In genomic region chr7:94355389-94355788, GRCh38 we compare ENCODE assay signal across 19 cellular contexts. TPM values are rescaled to one million over a fixed set of nuclear protein-coding genes. Genes with fewer than 3 reads are reported as not detected.
DNase-seq lines count a peak whose midpoint lies in the region; ATAC-seq and TF ChIP-seq lines count a peak whose summit lies in the region.
"Had no signal": no experiment of that assay in that cellular context is flagged by ENCODE, and none has a peak within 500 bp of the region (broad histone marks: within the 10 kb centered on the region; RNA-seq: fewer than 3 reads in every experiment).

No MANE protein-coding gene starts in this region.

- peak overlapping the region in 1 of 3 experiments; percentile 69 for H3K4me3 Mint-ChIP-seq in nephron
- H3K4me3 Mint-ChIP-seq: naive thymus-derived CD4-positive, alpha-beta T cell; stimulated activated effector memory CD8-positive, alpha-beta T cell treated with anti-CD3 and anti-CD28 coated beads, Interleukin-12 subunit alpha, Interleukin-12 subunit beta, amount 100 ng/mL, for 72 hours had no signal

- 40 to 79% methylated on average over 5 of the region's 5 CpGs for WGBS in esophagus squamous epithelium, 2 donors
- WGBS in aorta, 2 donors = 28 to 31% methylated on average over 5 of the region's 5 CpGs

- H3K4me1 ChIP-seq in esophagus squamous epithelium = no peaks in the 10 kb centered on the region
- peaks cover 0 to 7% of the 10 kb centered on the region in 2 donors for H3K4me1 ChIP-seq in aorta (ENCODE audit: control insufficient read depth in 1 of 2, insufficient read depth in 2 of 2, low read length in 2 of 2)
- H3K4me1 ChIP-seq: lower lobe of right lung had no signal

- H3K9me3 ChIP-seq in esophagus squamous epithelium (no peaks in the 10 kb centered on the region), aorta (ENCODE audit: control insufficient read depth, low read length) (no peaks in the 10 kb centered on the region)
- H3K9me3 ChIP-seq: lower lobe of right lung had no signal

- TF ChIP-seq CTCF in esophagus squamous epithelium (IDR thresholded peaks at IDR 0.05) = no peak
- no peak for TF ChIP-seq CTCF in nephron (IDR thresholded peaks at IDR 0.05; ENCODE audit: unreplicated experiment in 3 of 3)

- H3K27me3 ChIP-seq in esophagus squamous epithelium = no peaks in the 10 kb centered on the region
- no peaks in the 10 kb centered on the region for H3K27me3 ChIP-seq in aorta (ENCODE audit: control insufficient read depth in 1 of 2, insufficient read depth in 2 of 2, low read length in 1 of 2)

- ATAC-seq in aorta (ENCODE audit: low FRiP score) (no peak), HG03175 (IDR thresholded peaks at IDR 0.05; ENCODE audit: unreplicated experiment) (no peak)
- ATAC-seq: lower lobe of right lung; naive thymus-derived CD4-positive, alpha-beta T cell; stimulated activated effector memory CD8-positive, alpha-beta T cell treated with anti-CD3 and anti-CD28 coated beads, Interleukin-12 subunit alpha, Interleukin-12 subunit beta, amount 100 ng/mL, for 72 hours had no signal

- no peaks in the 10 kb centered on the region for H3K27me3 Mint-ChIP-seq in nephron (ENCODE audit: low read depth)

- peaks cover 11% of the 10 kb centered on the region for H3K9me3 Mint-ChIP-seq in nephron

- H3K27ac ChIP-seq in esophagus squamous epithelium (peak overlapping the region in 3 of 4 donors; percentile 17 to 37 (median 19)), aorta (ENCODE audit: low read depth in 1 of 2, low read length in 2 of 2) (peak overlapping the region; percentile 13 to 67)
- H3K27ac ChIP-seq: C4-2B, lower lobe of right lung had no signal

- H3K36me3 ChIP-seq in esophagus squamous epithelium (no peaks in the 10 kb centered on the region), aorta (ENCODE audit: control insufficient read depth in 1 of 2, insufficient read depth in 2 of 2, low read length in 1 of 2) (no peaks in the 10 kb centered on the region)
- H3K36me3 ChIP-seq: lower lobe of right lung had no signal

- no peak overlapping the region for H3K4me3 ChIP-seq in esophagus squamous epithelium
- H3K4me3 ChIP-seq in aorta (ENCODE audit: low read length in 2 of 2) = no peak overlapping the region
- H3K4me3 ChIP-seq: lower lobe of right lung had no signal

- DNase-seq in NCI-H2107 treated with DMSO at 0.1 percent for 48 hours (lab: John Stamatoyannopoulos, UW; ENCODE audit: unreplicated experiment) = peak; percentile 23
- DNase-seq in NCI-H2107 (lab: John Stamatoyannopoulos, UW) = no peak
- no peak for DNase-seq in esophagus squamous epithelium (lab: John Stamatoyannopoulos, UW)
- peak in 1 of 2 donors; percentile 44 for DNase-seq in aorta
- DNase-seq in NCI-H1105 treated with DMSO at 0.1 percent for 48 hours (lab: John Stamatoyannopoulos, UW) = no peak
- no peak for DNase-seq in NCI-H1694 treated with DMSO at 0.1 percent for 48 hours (lab: John Stamatoyannopoulos, UW)
- DNase-seq: 8988T; activated CD4-positive, CD25-positive, alpha-beta regulatory T cell treated with anti-CD3 and anti-CD28 coated beads, Interleukin-2, amount 50 U/mL, for 72 hours; lower lobe of right lung; naive thymus-derived CD4-positive, alpha-beta T cell; NCI-H146; Right ventricle myocardium superior; stimulated activated CD4-positive, alpha-beta T cell treated with anti-CD3 and anti-CD28 coated beads, Interleukin-12 subunit alpha, Interleukin-12 subunit beta, amount 100 ng/mL, for 4 hours; trophoblast cell had no signal

- no peak for TF ChIP-seq POLR2A in esophagus squamous epithelium (IDR thresholded peaks at IDR 0.05)

- peaks cover 57% of the 10 kb centered on the region for H3K4me1 Mint-ChIP-seq in nephron
- H3K4me1 Mint-ChIP-seq: naive thymus-derived CD4-positive, alpha-beta T cell; stimulated activated effector memory CD8-positive, alpha-beta T cell treated with anti-CD3 and anti-CD28 coated beads, Interleukin-12 subunit alpha, Interleukin-12 subunit beta, amount 100 ng/mL, for 72 hours had no signal

- peak overlapping the region; percentile 76 to 99 (median 93) for H3K27ac Mint-ChIP-seq in nephron
- H3K27ac Mint-ChIP-seq: naive thymus-derived CD4-positive, alpha-beta T cell; stimulated activated effector memory CD8-positive, alpha-beta T cell treated with anti-CD3 and anti-CD28 coated beads, Interleukin-12 subunit alpha, Interleukin-12 subunit beta, amount 100 ng/mL, for 72 hours had no signal

- intact Hi-C loops in esophagus squamous epithelium (cut with DNase I) = no loop called here
- intact Hi-C loops in aorta (cut with DNase I) = loop anchor here in 1 of 2 donors (5.0 kb wide), 2 partner anchors 38 to 53 kb away; no protein-coding TSS in a partner anchor

- peaks cover 4% of the 10 kb centered on the region for H3K36me3 Mint-ChIP-seq in nephron (ENCODE audit: low read depth)
- H3K36me3 Mint-ChIP-seq: naive thymus-derived CD4-positive, alpha-beta T cell; stimulated activated effector memory CD8-positive, alpha-beta T cell treated with anti-CD3 and anti-CD28 coated beads, Interleukin-12 subunit alpha, Interleukin-12 subunit beta, amount 100 ng/mL, for 72 hours had no signal

RNA-seq across cellular contexts. Expression of gene COL1A2, which starts 39.3 kb away (rescaled TPM):
- 100 to 1,000 TPM in 1 of 4 donors, 10 to 100 TPM in 3; 18.8 to 129 (median 44.3) TPM for total RNA-seq in esophagus squamous epithelium
- 1,000 to 10,000 TPM in 1 of 2 donors, 100 to 1,000 TPM in 1; 844 to 1,770 TPM for total RNA-seq in aorta
- polyA plus RNA-seq in aorta = 1,000 to 10,000 TPM in 1 of 2 donors, 100 to 1,000 TPM in 1; 282 to 1,047 TPM
- total RNA-seq: NCI-H460 had no signal
- polyA plus RNA-seq: naive thymus-derived CD4-positive, alpha-beta T cell had no signal

Comparison
In these comparisons a context has a peak if more than half of its experiments do, and no peak if none do; other contexts are left out.
1. RNA of gene COL1A2, which starts 39.3 kb away (total RNA-seq): 844 to 1,770 TPM in aorta; 18.8 to 129 TPM in esophagus squamous epithelium; every median in the first group is over 4 times any median in the second.